ENCODE assay signal across 22 cellular contexts in genomic region chr1:178682429-178682828, GRCh38. TPM values are rescaled to one million over a fixed set of nuclear protein-coding genes. Genes with fewer than 3 reads are reported as not detected.
DNase-seq lines count a peak whose midpoint lies in the region; ATAC-seq, FAIRE-seq and TF ChIP-seq lines count a peak whose summit lies in the region.
"Had no signal": no experiment of that assay in that cellular context is flagged by ENCODE, and none has a peak within 500 bp of the region (broad histone marks: within the 10 kb centered on the region; RNA-seq: fewer than 3 reads in every experiment).

No MANE protein-coding gene starts in this region.

- POLR2A ChIA-PET in A549 (lab: Yijun Ruan, JAX): no interaction called here

- H3K4me2 ChIP-seq in A549: peak overlapping the region; percentile 27; the same call in 2 of the 3 replicates
- H3K4me2 ChIP-seq: smooth muscle cell had no signal

- H3K27ac ChIP-seq in A549 (no peak overlapping the region), SJSA1 (peak overlapping the region; percentile 72; the same call in 1 of the 2 replicates), coronary artery (no peak overlapping the region)
- H3K27ac ChIP-seq: pancreas, tibial artery had no signal

- H3K4me3 ChIP-seq in A549: no peak overlapping the region
- H3K4me3 ChIP-seq in SJSA1: no peak overlapping the region
- H3K4me3 ChIP-seq in coronary artery: no peak overlapping the region
- H3K4me3 ChIP-seq: pancreas, smooth muscle cell, tibial artery had no signal

- FAIRE-seq in A549 (lab: Jason Lieb, UNC): no peak
- no peak for FAIRE-seq in GM19239 (lab: Jason Lieb, UNC)
- FAIRE-seq: pancreas had no signal

- no peak for TF ChIP-seq CTCF in A549 (IDR thresholded peaks at IDR 0.05)
- no peak for TF ChIP-seq CTCF in coronary artery (IDR thresholded peaks at IDR 0.05)

- no peak for TF ChIP-seq EP300 in A549 (IDR thresholded peaks at IDR 0.05)

- DNase-seq in A549 (ENCODE audit: low read depth in 1 of 2, low spot score in 1 of 2) (no peak), HCEC 1CT (peak; percentile 44), SJSA1 (ENCODE audit: low read depth in 1 of 2, low spot score in 2 of 2) (peak in 1 of 2 experiments; percentile 24), foreskin melanocyte (peak; percentile 84), GM19239 (ENCODE audit: insufficient read length, low spot score) (no peak), NCI-H510A treated with DMSO at 0.1 percent for 48 hours (lab: John Stamatoyannopoulos, UW) (no peak), coronary artery (ENCODE audit: low spot score) (no peak), H4 (ENCODE audit: low spot score) (no peak)
- DNase-seq: activated CD4-positive, alpha-beta T cell treated with anti-CD3 and anti-CD28 coated beads for 48 hours; activated gamma-delta T cell treated with Interleukin-2 at 50 U/mL for 16 hours; activated T-cell treated with anti-CD3 and anti-CD28 coated beads, Interleukin-2, amount 50 U/mL, for 4 hours; central memory CD4-positive, alpha-beta T cell; DND-41; glutamatergic neuron; kidney; NCI-H2029 treated with DMSO at 0.1 percent for 48 hours; NCI-H2227 treated with DMSO at 0.1 percent for 48 hours; NCI-H748 treated with DMSO at 0.1 percent for 48 hours; pancreas; stimulated activated CD4-positive, alpha-beta T cell treated with anti-CD3 and anti-CD28 coated beads, Interleukin-1b, Interleukin-23, amount 100 ng/mL, for 48 hours; tibial artery had no signal

- TF ChIP-seq RAD21 in A549 (conservative IDR thresholded peaks at IDR 0.05 in 1 of 2, IDR thresholded peaks at IDR 0.05 in 1 of 2): no peak

- peaks cover 44% of the 10 kb centered on the region for H3K4me1 ChIP-seq in A549
- H3K4me1 ChIP-seq in SJSA1 (replicated peaks): peaks cover 34% of the 10 kb centered on the region
- H3K4me1 ChIP-seq: pancreas, tibial artery had no signal

- TF ChIP-seq POLR2A in A549 (IDR thresholded peaks at IDR 0.05; ENCODE audit: low read length): no peak

- ATAC-seq in A549: no peak
- ATAC-seq: activated T-cell treated with anti-CD3 and anti-CD28 coated beads, Interleukin-2, amount 50 U/mL, for 4 hours; pancreas had no signal

- no peaks in the 10 kb centered on the region for H3K27me3 ChIP-seq in SJSA1 (replicated peaks)
- H3K27me3 ChIP-seq: pancreas, tibial artery had no signal

- CTCF ChIA-PET in A549 (lab: Yijun Ruan, JAX): interaction anchor here (1.2 kb wide), 1 partner anchor 139 kb away, joined by 3 read pairs; no protein-coding TSS in a partner anchor

- WGBS in A549 (ENCODE audit: missing lambda C conversion rate): 17% methylated on average over 2 of the region's 2 CpGs

- no peaks in the 10 kb centered on the region for H3K36me3 ChIP-seq in SJSA1
- H3K36me3 ChIP-seq: pancreas, tibial artery had no signal

- no peaks in the 10 kb centered on the region for H3K9me3 ChIP-seq in A549
- no peaks in the 10 kb centered on the region for H3K9me3 ChIP-seq in SJSA1 (replicated peaks)
- H3K9me3 ChIP-seq: pancreas, tibial artery had no signal

TF ChIP-seq in A549, 52 proteins besides CTCF, POLR2A, EP300 and RAD21:
- TF ChIP-seq CHD2 (IDR thresholded peaks at IDR 0.05; ENCODE audit: low read length, partially characterized antibody) (no peak), KDM1A (IDR thresholded peaks at IDR 0.05; ENCODE audit: low read depth) (no peak), RARB (CRISPR knock-in tag; IDR thresholded peaks at IDR 0.05) (no peak), JUN (IDR thresholded peaks at IDR 0.05) (no peak), USF2 (IDR thresholded peaks at IDR 0.05) (no peak), RCOR1 (IDR thresholded peaks at IDR 0.05; ENCODE audit: low read depth, low read length) (no peak)

RNA-seq across cellular contexts. Expression of gene RALGPS2, which starts 42.6 kb away (rescaled TPM):
- polyA plus RNA-seq in A549 (2011; rRNA removed) (18.6 and 23.7 TPM in 2 replicates), A549 (2017; fragmentation: RNase III; extraction: RNeasy Plus Mini Kit Qiagen cat#74134 plus additional on column Dnase treatment) (10.2 to 11.8 TPM (median 10.5 TPM) in 3 replicates)
- polyA plus RNA-seq in A549 (2012; cell fraction: cytosol; rRNA removed): 2.9 and 3.7 TPM in 2 replicates
- polyA plus RNA-seq in A549 (2012; cell fraction: nucleus; rRNA removed): 1.8 and 2.4 TPM in 2 replicates
- polyA minus RNA-seq in A549 (2011; rRNA and poly(A)+ RNA removed): 14.1 and 15.9 TPM in 2 replicates
- total RNA-seq in SJSA1 (2014; rRNA removed; shearing (Covaris generic)): 14.9 and 21.4 TPM in 2 replicates
- 3.5 and 9.5 TPM in 2 replicates for total RNA-seq in H4 (2014; rRNA removed; shearing (Covaris generic))

Comparison
In these comparisons a context has a peak if more than half of its experiments do, and no peak if none do; other contexts are left out.
1. DNase-seq: peak in HCEC 1CT (single experiment) and foreskin melanocyte (single experiment); none in A549 (0 of 2), GM19239 (single experiment), NCI-H510A treated with DMSO at 0.1 percent for 48 hours (single experiment), coronary artery (single experiment) and H4 (single experiment).